In the genomic region with DNA sequence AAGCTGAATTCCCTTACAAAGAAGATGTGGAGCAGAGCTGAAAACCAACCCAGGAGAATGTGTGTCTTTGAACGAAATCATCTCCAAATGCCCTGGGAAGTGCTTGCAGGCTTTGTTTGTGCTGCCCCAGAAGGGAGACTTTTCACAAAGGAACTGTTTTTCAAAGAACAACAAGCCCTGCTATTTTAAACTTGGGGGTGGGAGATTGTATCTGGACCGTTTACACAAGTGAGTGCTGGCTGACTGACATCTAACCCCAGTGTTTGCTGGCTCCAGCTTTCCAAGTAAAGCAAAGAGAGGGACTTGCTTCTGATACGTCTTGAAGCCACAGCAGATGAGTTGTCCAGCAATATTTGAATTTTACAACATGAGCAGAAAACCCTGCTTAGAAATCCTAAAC, we compare ENCODE assay signal across 1 cellular context.
TF ChIP-seq lines count a peak whose summit lies in the region.

No MANE protein-coding gene starts in this region.

TF ChIP-seq in GM12878, 131 proteins besides CTCF, POLR2A, EP300 and RAD21:
- no peak for TF ChIP-seq IKZF2 (IDR thresholded peaks at IDR 0.05)
- no peak for TF ChIP-seq CREM (IDR thresholded peaks at IDR 0.05; ENCODE audit: low read depth)
- TF ChIP-seq HSF1 (IDR thresholded peaks at IDR 0.05; ENCODE audit: low read depth, low read length), result no peak
- TF ChIP-seq HDGF (IDR thresholded peaks at IDR 0.05), result no peak
- no peak for TF ChIP-seq TCF12 (IDR thresholded peaks at IDR 0.05; ENCODE audit: low read depth, low read length)
- TF ChIP-seq MYC (IDR thresholded peaks at IDR 0.05; ENCODE audit: insufficient read depth, insufficient read length, insufficient replicate concordance, low read length, severe bottlenecking), result no peak
- no peak for TF ChIP-seq ZZZ3 (IDR thresholded peaks at IDR 0.05; ENCODE audit: control insufficient read depth, insufficient read length, low read depth)
- TF ChIP-seq GABPA (IDR thresholded peaks at IDR 0.05; ENCODE audit: low read depth), result no peak
